15 cellular contexts compared by ENCODE assay signal in the genomic region with DNA sequence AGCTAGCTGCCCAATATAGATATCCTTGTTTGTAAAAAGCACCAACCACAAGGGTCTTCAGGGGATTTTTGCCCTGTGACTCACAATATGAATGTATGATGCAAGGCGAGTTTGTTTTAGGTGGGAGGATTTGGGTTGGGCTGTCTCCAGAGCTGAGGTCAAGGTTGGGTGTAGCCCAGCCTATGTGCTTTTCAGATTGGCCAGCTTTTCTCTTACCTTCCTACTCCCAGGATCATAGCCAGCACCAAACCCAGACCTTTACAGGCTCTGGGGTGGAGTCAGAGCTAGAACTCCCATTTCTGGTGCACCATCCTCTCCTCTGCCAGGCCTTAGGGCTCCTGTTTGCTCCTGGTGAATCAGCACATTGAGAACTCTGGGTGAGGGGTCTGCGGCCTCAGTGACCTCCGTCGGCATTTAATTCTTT. TPM values are rescaled to one million over a fixed set of nuclear protein-coding genes. Genes with fewer than 3 reads are reported as not detected.
DNase-seq lines count a peak whose midpoint lies in the region; ATAC-seq, FAIRE-seq and TF ChIP-seq lines count a peak whose summit lies in the region.
"Had no signal": no experiment of that assay in that cellular context is flagged by ENCODE, and none has a peak within 500 bp of the region (broad histone marks: within the 10 kb centered on the region; RNA-seq: fewer than 3 reads in every experiment).

No MANE protein-coding gene starts in this region.

- ATAC-seq in mucosa of descending colon (peak; percentile 45), HG03521 (IDR thresholded peaks at IDR 0.05; ENCODE audit: unreplicated experiment) (no peak)
- no peak for ATAC-seq in activated CD8-positive, alpha-beta memory T cell treated with anti-CD3 and anti-CD28 coated beads, Interleukin-2, amount 10 ng/mL, durations not matched to agents 7 days and 5 days
- ATAC-seq: psoas muscle had no signal

- intact Hi-C loops in mucosa of descending colon (cut with DNase I, micrococcal nuclease): no loop called here

- H4K5ac ChIP-seq in H1 (ENCODE audit: insufficient read length, low read depth, low read length): no peak overlapping the region
- no peak overlapping the region for H4K5ac ChIP-seq in H9 (ENCODE audit: insufficient read length, low read depth, low read length)

- H3K9me3 Mint-ChIP-seq in activated CD8-positive, alpha-beta memory T cell treated with anti-CD3 and anti-CD28 coated beads, Interleukin-2, amount 10 ng/mL, durations not matched to agents 7 days and 5 days (ENCODE audit: low read depth): no peaks in the 10 kb centered on the region
- H3K9me3 Mint-ChIP-seq in H9: no peaks in the 10 kb centered on the region

- no peak for TF ChIP-seq POLR2A in H1 (IDR thresholded peaks at IDR 0.05; ENCODE audit: control extremely low read depth in 1 of 2, low read depth in 2 of 2, low read length in 2 of 2)

- H4K91ac ChIP-seq in H1 (replicated peaks; ENCODE audit: insufficient read length, low read length) (no peak overlapping the region), H9 (ENCODE audit: insufficient read length, low read depth, low read length) (no peak overlapping the region)

- CTCF ChIA-PET in H1 (lab: Charles Lee; ENCODE audit: partially characterized antibody): interaction anchor here (8.2 kb wide), 1 partner anchor 13 kb away, joined by 66 read pairs; no protein-coding TSS in a partner anchor
- CTCF ChIA-PET in activated CD8-positive, alpha-beta memory T cell treated with anti-CD3 and anti-CD28 coated beads, Interleukin-2, amount 10 ng/mL, durations not matched to agents 7 days and 5 days (lab: Charles Lee): no interaction called here

- H3K79me1 ChIP-seq in H1 (ENCODE audit: low read depth, low read length) (no peaks in the 10 kb centered on the region), H9 (ENCODE audit: insufficient read depth, low read depth, low read length, poor library complexity, severe bottlenecking) (no peaks in the 10 kb centered on the region)

- no peaks in the 10 kb centered on the region for H3K27me3 Mint-ChIP-seq in activated CD8-positive, alpha-beta memory T cell treated with anti-CD3 and anti-CD28 coated beads, Interleukin-2, amount 10 ng/mL, durations not matched to agents 7 days and 5 days
- H3K27me3 Mint-ChIP-seq in H9 (ENCODE audit: low read depth): peaks cover 1% of the 10 kb centered on the region; the same call in 1 of the 2 replicates

- POLR2A ChIA-PET in H1 (lab: Charles Lee; ENCODE audit: partially characterized antibody): no interaction called here

- H2BK120ac ChIP-seq in H1 (replicated peaks; ENCODE audit: low read depth, low read length): no peak overlapping the region
- H2BK120ac ChIP-seq in H9 (ENCODE audit: low read depth, low read length, poor library complexity, severe bottlenecking): no peak overlapping the region

- DNase-seq in EL: peak; percentile 38
- DNase-seq in M059J (ENCODE audit: low read depth): peak; percentile 43
- no peak for DNase-seq in H1 (ENCODE audit: low read depth in 1 of 2, low spot score in 2 of 2)
- no peak for DNase-seq in mucosa of descending colon
- no peak for DNase-seq in activated CD8-positive, alpha-beta memory T cell treated with anti-CD3 and anti-CD28 coated beads, Interleukin-2, amount 10 ng/mL, durations not matched to agents 7 days and 5 days
- no peak for DNase-seq in H9
- DNase-seq in globus pallidus (ENCODE audit: low spot score): no peak
- DNase-seq: activated T-cell treated with anti-CD3 and anti-CD28 coated beads for 4 hours; central memory CD4-positive, alpha-beta T cell; H7; NCI-H446; psoas muscle had no signal

- H3K56ac ChIP-seq in H1 (replicated peaks; ENCODE audit: insufficient read length, low read depth, low read length) (no peak overlapping the region), H9 (ENCODE audit: insufficient read length, low read depth, low read length) (no peak overlapping the region)

- no peak overlapping the region for H3K4me3 Mint-ChIP-seq in activated CD8-positive, alpha-beta memory T cell treated with anti-CD3 and anti-CD28 coated beads, Interleukin-2, amount 10 ng/mL, durations not matched to agents 7 days and 5 days
- H3K4me3 Mint-ChIP-seq in H9: no peak overlapping the region

- TF ChIP-seq EP300 in H1 (IDR thresholded peaks at IDR 0.05; ENCODE audit: borderline replicate concordance in 1 of 2, low read depth in 2 of 2, low read length in 2 of 2): no peak

- no peak for TF ChIP-seq CTCF in H1 (IDR thresholded peaks at IDR 0.05; ENCODE audit: control extremely low read depth in 1 of 3, insufficient read depth in 1 of 3, low read depth in 1 of 3, low read length in 3 of 3)
- no peak for TF ChIP-seq CTCF in mucosa of descending colon (IDR thresholded peaks at IDR 0.05)
- no peak for TF ChIP-seq CTCF in H9 (conservative IDR thresholded peaks at IDR 0.05)

- H3K36me3 ChIP-seq in H1 (ENCODE audit: control insufficient read depth in 2 of 4, insufficient read depth in 4 of 4, low read length in 3 of 4) (no peaks in the 10 kb centered on the region), mucosa of descending colon (ENCODE audit: low read depth) (no peaks in the 10 kb centered on the region)

- H3K4me1 Mint-ChIP-seq in activated CD8-positive, alpha-beta memory T cell treated with anti-CD3 and anti-CD28 coated beads, Interleukin-2, amount 10 ng/mL, durations not matched to agents 7 days and 5 days: no peaks in the 10 kb centered on the region
- H3K4me1 Mint-ChIP-seq in H9: peaks cover 0 to 2% of the 10 kb centered on the region in 2 experiments; a peak in 1 of 4 replicates

- no peak overlapping the region for H2BK15ac ChIP-seq in H1 (ENCODE audit: low read length)
- no peak overlapping the region for H2BK15ac ChIP-seq in H9 (ENCODE audit: low read depth, low read length)

- H3K79me2 ChIP-seq in H1 (ENCODE audit: control insufficient read depth in 1 of 2, insufficient read depth in 2 of 2, low read length in 2 of 2) (no peaks in the 10 kb centered on the region), H9 (ENCODE audit: insufficient read depth, low read length) (no peaks in the 10 kb centered on the region)

- H3K23me2 ChIP-seq in H1 (ENCODE audit: low read depth, low read length) (no peaks in the 10 kb centered on the region; the same call in 1 of the 2 replicates), H9 (ENCODE audit: insufficient read length, low read depth, low read length, poor library complexity, severe bottlenecking) (no peaks in the 10 kb centered on the region)

- H3K4ac ChIP-seq in H1 (replicated peaks; ENCODE audit: insufficient read length, low read depth, low read length) (no peak overlapping the region), H9 (ENCODE audit: low read depth, low read length) (no peak overlapping the region)

- no peak for TF ChIP-seq RAD21 in H1 (IDR thresholded peaks at IDR 0.05 in 1 of 2, conservative IDR thresholded peaks at IDR 0.05 in 1 of 2; ENCODE audit: low read depth in 2 of 2, low read length in 2 of 2)

- no peak overlapping the region for H3K9ac ChIP-seq in H1 (replicated peaks in 1 of 4; ENCODE audit: extremely low read depth in 1 of 4, low read depth in 3 of 4, low read length in 3 of 4)
- no peak overlapping the region for H3K9ac ChIP-seq in H9 (ENCODE audit: extremely low read depth, insufficient read length, low read length)

- H3K23ac ChIP-seq in H1 (ENCODE audit: insufficient read length) (no peak overlapping the region), H9 (ENCODE audit: insufficient read length, low read depth, low read length) (no peak overlapping the region)

- no peak overlapping the region for H3K27ac Mint-ChIP-seq in activated CD8-positive, alpha-beta memory T cell treated with anti-CD3 and anti-CD28 coated beads, Interleukin-2, amount 10 ng/mL, durations not matched to agents 7 days and 5 days
- H3K27ac Mint-ChIP-seq in H9: no peak overlapping the region

- no peak overlapping the region for H3K27ac ChIP-seq in H1 (ENCODE audit: low read depth, low read length)
- no peak overlapping the region for H3K27ac ChIP-seq in H9 (ENCODE audit: insufficient read length, low read depth, low read length)
- H3K27ac ChIP-seq: psoas muscle had no signal

- no peak overlapping the region for H2BK5ac ChIP-seq in H1 (ENCODE audit: low read depth, low read length)
- H2BK5ac ChIP-seq in H9 (ENCODE audit: insufficient read length, low read length): no peak overlapping the region

- no peaks in the 10 kb centered on the region for H4K20me1 ChIP-seq in H1 (replicated peaks in 1 of 2; ENCODE audit: control insufficient read depth in 1 of 2, insufficient read depth in 2 of 2, low read length in 2 of 2)
- H4K20me1 ChIP-seq in H9 (ENCODE audit: control insufficient read depth, insufficient read depth, insufficient read length): no peaks in the 10 kb centered on the region

- WGBS in H1 (ENCODE audit: extremely low coverage in 1 of 2, insufficient coverage in 1 of 2, insufficient read length in 1 of 2, insufficient replicate concordance in 2 of 2, low coverage in 1 of 2, low lambda C conversion rate in 2 of 2, missing lambda C conversion rate in 1 of 2), 2 experiments: 94% methylated on average over 4 of the region's 4 CpGs; no CpG with 5 or more reads in 1 of the 2 experiments
- WGBS in H9 (ENCODE audit: extremely low coverage, insufficient read length, low lambda C conversion rate): no CpG with 5 or more reads among the region's 4 CpGs

- H2AFZ ChIP-seq in H1 (ENCODE audit: low read length) (0 out of 2 replicates have a peak overlapping the region, but pooled peaks have one; percentile 36), H9 (ENCODE audit: low read length) (no peak overlapping the region)

- H3K9me3 ChIP-seq in H1 (ENCODE audit: insufficient read depth in 2 of 2, low read depth in 1 of 2, low read length in 1 of 2) (no peaks in the 10 kb centered on the region), mucosa of descending colon (no peaks in the 10 kb centered on the region), H9 (ENCODE audit: control insufficient read depth, low read depth, low read length) (no peaks in the 10 kb centered on the region)
- H3K9me3 ChIP-seq: psoas muscle had no signal

- FAIRE-seq in H1 (lab: Jason Lieb, UNC): no peak
- FAIRE-seq: frontal cortex, TTC549 had no signal

- no peaks in the 10 kb centered on the region for H3K27me3 ChIP-seq in H1 (replicated peaks in 1 of 4; ENCODE audit: control insufficient read depth in 3 of 4, extremely low read depth in 1 of 4, insufficient read depth in 3 of 4, low read length in 3 of 4)
- H3K27me3 ChIP-seq in H9 (ENCODE audit: insufficient read depth, low read length): no peaks in the 10 kb centered on the region

- no peak overlapping the region for H3K18ac ChIP-seq in H1 (ENCODE audit: extremely low read depth, low read length)
- no peak overlapping the region for H3K18ac ChIP-seq in H9 (ENCODE audit: insufficient read length, low read depth, low read length)

- H3T11ph ChIP-seq in H9 (ENCODE audit: low read length): no peak overlapping the region

- H4K8ac ChIP-seq in H1 (ENCODE audit: extremely low read depth, insufficient read depth, low read length) (no peak overlapping the region), H9 (replicated peaks; ENCODE audit: insufficient read length, low read depth, low read length) (no peak overlapping the region)

- H3K14ac ChIP-seq in H1 (ENCODE audit: insufficient read length) (no peak overlapping the region), H9 (ENCODE audit: insufficient read depth, low read length) (no peak overlapping the region)

- H3K4me3 ChIP-seq in H1 (ENCODE audit: extremely low read depth in 1 of 4, insufficient read depth in 2 of 4, low read depth in 3 of 4, low read length in 4 of 4) (no peak overlapping the region), mucosa of descending colon (no peak overlapping the region)
- H3K4me3 ChIP-seq: psoas muscle had no signal

- H2BK12ac ChIP-seq in H1 (ENCODE audit: low read depth, low read length): no peak overlapping the region
- no peak overlapping the region for H2BK12ac ChIP-seq in H9 (ENCODE audit: insufficient read length, low read depth, low read length)

- H3K4me2 ChIP-seq in H1 (ENCODE audit: insufficient read depth in 1 of 2, low read depth in 2 of 2, low read length in 2 of 2) (no peak overlapping the region), H9 (ENCODE audit: insufficient read depth, insufficient read length, low read length) (no peak overlapping the region)

- H2AK5ac ChIP-seq in H1 (ENCODE audit: low read depth, low read length) (no peak overlapping the region), H9 (ENCODE audit: insufficient read length, low read length) (no peak overlapping the region)

- H3K36me3 Mint-ChIP-seq in activated CD8-positive, alpha-beta memory T cell treated with anti-CD3 and anti-CD28 coated beads, Interleukin-2, amount 10 ng/mL, durations not matched to agents 7 days and 5 days: no peaks in the 10 kb centered on the region
- no peaks in the 10 kb centered on the region; a peak in 1 of 7 replicates for H3K36me3 Mint-ChIP-seq in H9 (ENCODE audit: insufficient read depth in 1 of 3, low read depth in 3 of 3)

- no peaks in the 10 kb centered on the region for H3K4me1 ChIP-seq in H1 (replicated peaks in 1 of 4; ENCODE audit: control insufficient read depth in 3 of 4, insufficient read depth in 4 of 4, low read length in 3 of 4)
- H3K4me1 ChIP-seq in mucosa of descending colon (ENCODE audit: low read depth): no peaks in the 10 kb centered on the region
- no peaks in the 10 kb centered on the region for H3K4me1 ChIP-seq in H9 (ENCODE audit: insufficient read depth, low read length)

- H2BK20ac ChIP-seq in H1 (ENCODE audit: low read length) (no peak overlapping the region), H9 (ENCODE audit: low read depth, low read length, poor library complexity, severe bottlenecking) (no peak overlapping the region)

RNA-seq across cellular contexts. Expression of a gene that starts 55.6 kb away (rescaled TPM):
- total RNA-seq in M059J (2014; rRNA removed; shearing (Covaris generic)): 19.8 and 27.4 TPM in 2 replicates
- 12.8 and 15.0 TPM in 2 replicates for total RNA-seq in H1 (2021; fragmentation: NEBNext Ultra II Directional; extraction: Animal tissue kit (Norgen Biotek cat#: 25700))
- polyA plus RNA-seq in H1 (2011; rRNA removed): 1.6 and 3.1 TPM in 2 replicates
- polyA plus RNA-seq in H1 (2011; cell fraction: cytosol; rRNA removed): 3.1 TPM
- 2.5 TPM for polyA plus RNA-seq in H1 (2011; cell fraction: nucleus; rRNA removed)
- 6.7 to 9.0 TPM (median 8.2 TPM) in 4 replicates for polyA plus RNA-seq in H1 (2012, experiment 1 of 2)
- 3.6 TPM for polyA plus RNA-seq in H1 (2012, experiment 2 of 2)
- polyA plus RNA-seq in H1 (2013, experiment 1 of 2): 6.4 TPM
- 5.7 TPM for polyA plus RNA-seq in H1 (2013, experiment 2 of 2)
- polyA minus RNA-seq in H1 (2011; rRNA and poly(A)+ RNA removed): 7.8 and 8.8 TPM in 2 replicates
- polyA minus RNA-seq in H1 (2011; cell fraction: cytosol; rRNA and poly(A)+ RNA removed): 5.9 TPM
- 14.6 TPM for polyA minus RNA-seq in H1 (2011; cell fraction: nucleus; rRNA and poly(A)+ RNA removed)
- 10 to 100 TPM; 10.2 to 15.3 (median 15.0) TPM for total RNA-seq in mucosa of descending colon
- 10 to 100 TPM; 24.3 to 25.7 TPM for total RNA-seq in activated CD8-positive, alpha-beta memory T cell treated with anti-CD3 and anti-CD28 coated beads, Interleukin-2, amount 10 ng/mL, durations not matched to agents 7 days and 5 days
- 14.9 and 15.4 TPM in 2 replicates for total RNA-seq in H9 (2021)

Comparison
In these comparisons a context has a peak if more than half of its experiments do, and no peak if none do; other contexts are left out.
1. DNase-seq: peak in EL (single experiment) and M059J (single experiment); none in H1 (0 of 2), mucosa of descending colon (0 of 3), activated CD8-positive, alpha-beta memory T cell treated with anti-CD3 and anti-CD28 coated beads, Interleukin-2, amount 10 ng/mL, durations not matched to agents 7 days and 5 days (single experiment), H9 (single experiment) and globus pallidus (single experiment).